ENCODE assay signal across 18 cellular contexts in the genomic region with DNA sequence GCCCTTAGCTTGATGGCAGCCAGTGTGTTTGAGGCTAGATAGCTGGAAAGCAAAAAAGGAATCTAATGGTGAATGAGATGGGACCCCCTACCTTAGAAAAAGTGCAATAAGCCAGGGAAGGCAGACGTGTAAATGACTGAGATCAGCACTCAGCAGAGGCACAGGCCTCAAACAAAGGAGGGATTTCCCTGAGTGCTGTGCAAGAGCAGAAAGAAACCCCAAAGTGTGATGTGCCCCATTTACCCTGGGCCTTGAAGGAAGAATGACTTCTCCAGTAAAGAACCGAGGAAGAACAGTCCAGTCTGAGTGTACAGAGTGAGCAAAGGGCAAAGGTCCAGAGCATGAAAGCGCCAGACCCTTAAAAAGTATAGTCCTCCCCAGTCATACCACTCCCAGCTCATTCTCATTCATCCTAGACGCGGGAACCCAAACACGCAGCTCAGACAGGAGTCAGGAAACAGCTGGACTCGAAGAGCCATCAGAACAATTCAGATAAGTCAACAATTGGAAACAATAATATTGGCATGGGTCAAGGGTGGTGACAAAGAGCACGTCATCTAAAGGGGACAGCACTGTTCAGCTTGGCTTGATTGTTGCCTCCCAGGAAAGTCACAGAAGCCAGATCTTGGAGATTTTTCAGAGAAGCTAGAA.
"Had no signal": no experiment of that assay in that cellular context is flagged by ENCODE, and none has a peak within 500 bp of the region (broad histone marks: within the 10 kb centered on the region; RNA-seq: fewer than 3 reads in every experiment).

No MANE protein-coding gene starts in this region.

- DNase-seq: activated CD4-positive, alpha-beta T cell treated with anti-CD3 and anti-CD28 coated beads for 1 hour; activated CD8-positive, alpha-beta memory T cell treated with anti-CD3 and anti-CD28 coated beads for 24 hours; activated CD8-positive, alpha-beta memory T cell treated with anti-CD3 and anti-CD28 coated beads, Interleukin-2, amount 50 U/mL, for 48 hours; activated effector memory CD4-positive, alpha-beta T cell treated with anti-CD3 and anti-CD28 coated beads, Interleukin-2, amount 50 U/mL, for 16 hours; activated naive CD4-positive, alpha-beta T cell treated with anti-CD3 and anti-CD28 coated beads, Interleukin-2, amount 50 U/mL, for 16 hours; activated T-cell treated with anti-CD3 and anti-CD28 coated beads, Interleukin-2, amount 50 U/mL, for 72 hours; effector CD4-positive, alpha-beta T cell; mesendoderm; natural killer cell; stimulated activated CD4-positive, alpha-beta T cell treated with anti-CD3 and anti-CD28 coated beads, Interleukin-2, amount 100 ng/mL, for 24 hours; stimulated activated naive CD8-positive, alpha-beta T cell treated with anti-CD3 and anti-CD28 coated beads, Interleukin-15, Interleukin-2, amounts not matched to agents 100 U/mL and 50 U/mL, for 24 hours; substantia nigra; T-helper 17 cell had no signal

- H3K4me1 ChIP-seq: ascending aorta, esophagus muscularis mucosa, parathyroid adenoma, tibial artery had no signal

- H3K9me3 ChIP-seq: ascending aorta, esophagus muscularis mucosa, tibial artery had no signal

- ATAC-seq: activated T-cell treated with anti-CD3 and anti-CD28 coated beads, Interleukin-2, amount 50 U/mL, for 72 hours; natural killer cell; stimulated activated naive CD8-positive, alpha-beta T cell treated with anti-CD3 and anti-CD28 coated beads, Interleukin-15, Interleukin-2, amounts not matched to agents 100 U/mL and 50 U/mL, for 24 hours; T-helper 17 cell had no signal

- H3K4me3 ChIP-seq: ascending aorta, coronary artery, esophagus muscularis mucosa, tibial artery had no signal

- H3K36me3 ChIP-seq: ascending aorta, esophagus muscularis mucosa, tibial artery had no signal
